In the genomic region with DNA sequence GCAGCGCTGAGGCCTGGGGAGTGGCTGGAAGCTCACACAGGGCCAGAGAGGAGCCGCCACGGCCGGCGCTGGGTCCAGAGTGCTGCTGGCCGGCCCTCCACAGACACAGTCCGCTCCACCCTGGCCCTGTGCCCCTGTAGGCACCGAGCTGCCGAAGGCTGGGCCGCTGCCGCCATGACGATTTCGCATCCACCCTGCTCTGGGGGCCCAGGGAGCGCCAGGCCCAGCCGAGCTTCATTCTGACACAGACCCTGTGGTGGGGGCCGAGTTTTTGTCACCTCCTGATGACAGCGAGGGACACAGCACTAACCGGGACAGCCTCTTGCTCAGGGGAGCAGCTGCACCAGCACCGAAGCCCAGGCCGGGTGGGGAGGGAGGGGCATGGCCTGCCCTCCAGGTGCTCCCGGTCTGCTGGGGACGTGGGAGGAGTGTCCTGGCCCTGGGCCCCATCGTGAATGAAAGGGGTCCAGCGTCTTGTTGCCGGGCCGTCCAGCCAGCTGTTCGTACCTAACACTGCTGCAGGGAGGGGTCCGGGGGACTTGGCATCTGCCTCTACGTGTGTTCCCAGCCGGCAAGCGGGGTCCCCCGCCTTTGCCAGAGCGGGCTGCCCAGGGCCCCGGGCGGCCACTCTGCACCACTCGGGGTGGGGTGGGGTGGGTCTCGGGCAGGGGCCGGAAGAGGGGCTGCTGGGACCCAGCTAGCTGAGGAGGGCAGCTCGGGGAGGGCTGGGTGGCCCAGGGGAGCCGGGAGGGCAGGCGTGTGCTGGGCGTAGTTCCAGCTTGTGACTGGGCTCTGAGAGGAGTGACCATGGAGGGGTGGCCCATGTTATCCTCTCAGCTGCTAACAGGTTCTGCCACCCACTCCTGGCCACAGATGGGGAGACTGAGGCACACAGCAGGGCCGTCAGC, we compare ENCODE assay signal across 19 cellular contexts. TPM values are rescaled to one million over a fixed set of nuclear protein-coding genes. Genes with fewer than 3 reads are reported as not detected.
DNase-seq lines count a peak whose midpoint lies in the region; ATAC-seq and TF ChIP-seq lines count a peak whose summit lies in the region.
"Had no signal": no experiment of that assay in that cellular context is flagged by ENCODE, and none has a peak within 500 bp of the region (broad histone marks: within the 10 kb centered on the region; RNA-seq: fewer than 3 reads in every experiment).

No MANE protein-coding gene starts in this region.

- no peaks in the 10 kb centered on the region for H3K4me1 ChIP-seq in SK-N-SH (ENCODE audit: control insufficient read depth in 1 of 2, insufficient read depth in 2 of 2, low read depth in 1 of 2, low read length in 1 of 2)

- ATAC-seq in SK-N-SH treated with all-trans-retinoic acid at 6 μM for 48 hours (peak; percentile 18; the same call in 2 of the 3 replicates), GM19328 (IDR thresholded peaks at IDR 0.05; ENCODE audit: unreplicated experiment) (no peak), HG02571 (IDR thresholded peaks at IDR 0.05; ENCODE audit: unreplicated experiment) (no peak)

- peaks cover 52% of the 10 kb centered on the region for H3K27me3 ChIP-seq in SK-N-SH (ENCODE audit: insufficient read depth)
- no peaks in the 10 kb centered on the region for H3K27me3 ChIP-seq in layer of hippocampus (ENCODE audit: control insufficient read depth, insufficient read depth, low read length)

- H3K36me3 ChIP-seq in SK-N-SH (replicated peaks in 1 of 2; ENCODE audit: control insufficient read depth in 1 of 2, insufficient read depth in 2 of 2, low read length in 1 of 2) (no peaks in the 10 kb centered on the region), SK-N-MC (ENCODE audit: insufficient read depth, low read length) (no peaks in the 10 kb centered on the region)

- no peak overlapping the region for H3K27ac ChIP-seq in SK-N-SH (ENCODE audit: low read depth in 2 of 2, low read length in 1 of 2)
- H3K27ac ChIP-seq in SK-N-MC = peak overlapping the region; percentile 91; the same call in 1 of the 2 replicates
- H3K27ac ChIP-seq in layer of hippocampus (ENCODE audit: low read depth, low read length) = peak overlapping the region; percentile 96
- H3K27ac ChIP-seq in temporal lobe (ENCODE audit: low read depth, low read length) = peak overlapping the region; percentile 82
- H3K27ac ChIP-seq: C4-2B, PC-9 had no signal

- POLR2A ChIA-PET in SK-N-SH (lab: Yijun Ruan, JAX) = no interaction called here

- H3F3A ChIP-seq in SK-N-SH (replicated peaks; ENCODE audit: insufficient read depth) = no peaks in the 10 kb centered on the region

- H3K9me3 ChIP-seq in SK-N-SH (no peaks in the 10 kb centered on the region), SK-N-MC (ENCODE audit: low read depth, low read length) (no peaks in the 10 kb centered on the region)
- H3K9me3 ChIP-seq: Caco-2 had no signal

- H2AFZ ChIP-seq in SK-N-SH (ENCODE audit: low read depth) = no peak overlapping the region
- H2AFZ ChIP-seq: PC-9 had no signal

- 19% methylated on average over 7 of the region's 43 CpGs for WGBS in SK-N-SH (ENCODE audit: low lambda C conversion rate)

- CTCF ChIA-PET in SK-N-SH (lab: Yijun Ruan, JAX) = interaction anchor here (1.4 to 9.6 kb wide), 2 partner anchors 11 to 58 kb away, joined by 3 to 76 read pairs; no protein-coding TSS in a partner anchor

- no peak overlapping the region for H3K4me3 ChIP-seq in SK-N-SH (ENCODE audit: low read depth in 2 of 2, low read length in 1 of 2)
- H3K4me3 ChIP-seq in SK-N-MC = no peak overlapping the region
- H3K4me3 ChIP-seq: K562, PC-9 had no signal

- DNase-seq in SK-N-SH = no peak
- no peak for DNase-seq in SK-N-MC (ENCODE audit: low read depth, low spot score)
- DNase-seq in foreskin melanocyte = no peak
- DNase-seq: 8988T, Caco-2, DND-41, GDM1, NCI-H1048, NCI-H146, NCI-H226, NCI-H526 had no signal

- H4K20me1 ChIP-seq in SK-N-SH (ENCODE audit: insufficient read depth) = no peaks in the 10 kb centered on the region

- no peak for TF ChIP-seq RAD21 in SK-N-SH (IDR thresholded peaks at IDR 0.05; ENCODE audit: low read length)

- H3K9ac ChIP-seq in SK-N-SH (no peak overlapping the region), SK-N-MC (ENCODE audit: insufficient read length) (no peak overlapping the region)

- no peak for TF ChIP-seq CTCF in SK-N-SH (IDR thresholded peaks at IDR 0.05)

- no peaks in the 10 kb centered on the region for H3K79me2 ChIP-seq in SK-N-SH (ENCODE audit: insufficient read depth)

- H3K9me2 ChIP-seq in SK-N-SH = no peaks in the 10 kb centered on the region

- no peak overlapping the region for H3K4me2 ChIP-seq in SK-N-SH
- H3K4me2 ChIP-seq: PC-9 had no signal

- TF ChIP-seq EP300 in SK-N-SH (IDR thresholded peaks at IDR 0.05; ENCODE audit: borderline replicate concordance in 1 of 2, low read depth in 1 of 2, low read length in 1 of 2) = no peak

TF ChIP-seq in SK-N-SH treated with all-trans-retinoic acid at 6 μM for 48 hours, 23 proteins besides CTCF, POLR2A, EP300 and RAD21 (continues in another document):
- TF ChIP-seq OSR1 (CRISPR knock-in tag; IDR thresholded peaks at IDR 0.05) = no peak
- TF ChIP-seq, protein P1, sequence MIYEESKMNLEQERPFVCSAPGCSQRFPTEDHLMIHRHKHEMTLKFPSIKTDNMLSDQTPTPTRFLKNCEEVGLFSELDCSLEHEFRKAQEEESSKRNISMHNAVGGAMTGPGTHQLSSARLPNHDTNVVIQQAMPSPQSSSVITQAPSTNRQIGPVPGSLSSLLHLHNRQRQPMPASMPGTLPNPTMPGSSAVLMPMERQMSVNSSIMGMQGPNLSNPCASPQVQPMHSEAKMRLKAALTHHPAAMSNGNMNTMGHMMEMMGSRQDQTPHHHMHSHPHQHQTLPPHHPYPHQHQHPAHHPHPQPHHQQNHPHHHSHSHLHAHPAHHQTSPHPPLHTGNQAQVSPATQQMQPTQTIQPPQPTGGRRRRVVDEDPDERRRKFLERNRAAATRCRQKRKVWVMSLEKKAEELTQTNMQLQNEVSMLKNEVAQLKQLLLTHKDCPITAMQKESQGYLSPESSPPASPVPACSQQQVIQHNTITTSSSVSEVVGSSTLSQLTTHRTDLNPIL (CRISPR knock-in tag; IDR thresholded peaks at IDR 0.05; ENCODE audit: low read depth) = no peak
- TF ChIP-seq, protein P2, sequence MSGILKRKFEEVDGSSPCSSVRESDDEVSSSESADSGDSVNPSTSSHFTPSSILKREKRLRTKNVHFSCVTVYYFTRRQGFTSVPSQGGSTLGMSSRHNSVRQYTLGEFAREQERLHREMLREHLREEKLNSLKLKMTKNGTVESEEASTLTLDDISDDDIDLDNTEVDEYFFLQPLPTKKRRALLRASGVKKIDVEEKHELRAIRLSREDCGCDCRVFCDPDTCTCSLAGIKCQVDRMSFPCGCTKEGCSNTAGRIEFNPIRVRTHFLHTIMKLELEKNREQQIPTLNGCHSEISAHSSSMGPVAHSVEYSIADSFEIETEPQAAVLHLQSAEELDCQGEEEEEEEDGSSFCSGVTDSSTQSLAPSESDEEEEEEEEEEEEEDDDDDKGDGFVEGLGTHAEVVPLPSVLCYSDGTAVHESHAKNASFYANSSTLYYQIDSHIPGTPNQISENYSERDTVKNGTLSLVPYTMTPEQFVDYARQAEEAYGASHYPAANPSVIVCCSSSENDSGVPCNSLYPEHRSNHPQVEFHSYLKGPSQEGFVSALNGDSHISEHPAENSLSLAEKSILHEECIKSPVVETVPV (CRISPR knock-in tag; IDR thresholded peaks at IDR 0.05) = no peak
- TF ChIP-seq RARB (CRISPR knock-in tag; IDR thresholded peaks at IDR 0.05) = no peak

TF ChIP-seq in SK-N-SH, 30 proteins besides CTCF, POLR2A, EP300 and RAD21:
- TF ChIP-seq, protein P3, sequence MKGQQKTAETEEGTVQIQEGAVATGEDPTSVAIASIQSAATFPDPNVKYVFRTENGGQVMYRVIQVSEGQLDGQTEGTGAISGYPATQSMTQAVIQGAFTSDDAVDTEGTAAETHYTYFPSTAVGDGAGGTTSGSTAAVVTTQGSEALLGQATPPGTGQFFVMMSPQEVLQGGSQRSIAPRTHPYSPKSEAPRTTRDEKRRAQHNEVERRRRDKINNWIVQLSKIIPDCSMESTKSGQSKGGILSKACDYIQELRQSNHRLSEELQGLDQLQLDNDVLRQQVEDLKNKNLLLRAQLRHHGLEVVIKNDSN (IDR thresholded peaks at IDR 0.05; ENCODE audit: borderline replicate concordance, low read depth) = no peak
- TF ChIP-seq MXI1 (IDR thresholded peaks at IDR 0.05; ENCODE audit: low read depth, low read length) = no peak

RNA-seq across cellular contexts. Expression of a gene that starts 26.9 kb away (rescaled TPM):
- polyA plus RNA-seq in SK-N-SH (2012; rRNA removed) = not detected in 2 replicates
- 0.01 TPM in 1 of 2 replicates, not detected in the other for polyA plus RNA-seq in SK-N-SH (2012; cell fraction: cytosol; rRNA removed)
- polyA plus RNA-seq in SK-N-SH (2012; cell fraction: nucleus; rRNA removed) = not detected in 2 replicates
- not detected for total RNA-seq in temporal lobe
- total RNA-seq: K562, PC-9 had no signal
- polyA plus RNA-seq: K562 had no signal

RNA-seq across cellular contexts. Expression of a gene that starts 50.4 kb away (rescaled TPM):
- polyA plus RNA-seq in SK-N-SH (2012; rRNA removed) = not detected in 2 replicates
- not detected in 2 replicates for polyA plus RNA-seq in SK-N-SH (2012; cell fraction: cytosol; rRNA removed)
- polyA plus RNA-seq in SK-N-SH (2012; cell fraction: nucleus; rRNA removed) = not detected in 2 replicates
- total RNA-seq in temporal lobe = under 0.01 TPM
- total RNA-seq: Caco-2, K562, PC-9 had no signal
- polyA plus RNA-seq: K562 had no signal

Comparison
In these comparisons a context has a peak if more than half of its experiments do, and no peak if none do; other contexts are left out.
1. H3K27ac ChIP-seq: peak in SK-N-MC (single experiment), layer of hippocampus (single experiment) and temporal lobe (single experiment); none in SK-N-SH (0 of 2).